ENCODE assay signal across 8 cellular contexts in genomic region chr7:3028071-3028766, GRCh38. TPM values are rescaled to one million over a fixed set of nuclear protein-coding genes. Genes with fewer than 3 reads are reported as not detected.
DNase-seq lines count a peak whose midpoint lies in the region; ATAC-seq and TF ChIP-seq lines count a peak whose summit lies in the region.

No MANE protein-coding gene starts in this region.

- H3K9me3 ChIP-seq in endodermal cell (ENCODE audit: control insufficient read depth, low read length) (peaks cover 7% of the 10 kb centered on the region), prostate gland (no peaks in the 10 kb centered on the region), HAP-1 (no peaks in the 10 kb centered on the region)

- no peak for ATAC-seq in GM21515 (IDR thresholded peaks at IDR 0.05; ENCODE audit: unreplicated experiment)
- no peak for ATAC-seq in HG03354 (IDR thresholded peaks at IDR 0.05; ENCODE audit: poor library complexity, severe bottlenecking, unreplicated experiment)

- H3K36me3 ChIP-seq in endodermal cell (ENCODE audit: control insufficient read depth, insufficient read depth, low read length) (no peaks in the 10 kb centered on the region), prostate gland (no peaks in the 10 kb centered on the region), HAP-1 (replicated peaks) (no peaks in the 10 kb centered on the region)

- intact Hi-C loops in prostate gland (cut with DNase I): no loop called here

- peak overlapping the region; percentile 85 for H3K27ac Mint-ChIP-seq in endodermal cell

- peaks cover 4% of the 10 kb centered on the region for H3K4me1 ChIP-seq in endodermal cell (ENCODE audit: control insufficient read depth, insufficient read depth, low read length)
- peaks cover 5% of the 10 kb centered on the region for H3K4me1 ChIP-seq in prostate gland (replicated peaks)
- no peaks in the 10 kb centered on the region for H3K4me1 ChIP-seq in HAP-1

- no peak overlapping the region for H3K9ac ChIP-seq in endodermal cell (ENCODE audit: extremely low read depth, low read length, poor library complexity, severe bottlenecking)

- no peaks in the 10 kb centered on the region for H3K27me3 ChIP-seq in endodermal cell (ENCODE audit: control insufficient read depth, insufficient read depth, low read length, poor library complexity, severe bottlenecking)
- H3K27me3 ChIP-seq in prostate gland (replicated peaks; ENCODE audit: insufficient read depth): no peaks in the 10 kb centered on the region
- H3K27me3 ChIP-seq in HAP-1 (ENCODE audit: low read depth): no peaks in the 10 kb centered on the region

- TF ChIP-seq CTCF in endodermal cell (conservative IDR thresholded peaks at IDR 0.05) (no peak), prostate gland (IDR thresholded peaks at IDR 0.05) (no peak)

- peaks cover 4% of the 10 kb centered on the region for H3K9me3 Mint-ChIP-seq in endodermal cell

- peaks cover 3% of the 10 kb centered on the region for H3K36me3 Mint-ChIP-seq in endodermal cell (ENCODE audit: low read depth)

- no peaks in the 10 kb centered on the region for H3K27me3 Mint-ChIP-seq in endodermal cell (ENCODE audit: insufficient read depth)

- WGBS in endodermal cell (ENCODE audit: insufficient coverage in 1 of 2, insufficient read length in 1 of 2), 2 experiments: 62 to 72% methylated on average over 6 to 14 of the region's 14 CpGs
- WGBS in prostate gland: 11% methylated on average over 14 of the region's 14 CpGs

- in situ Hi-C loops in HAP-1 (cut with MboI; ENCODE audit: low sequenced_read_pairs): no loop called here

- TF ChIP-seq POLR2A in prostate gland (IDR thresholded peaks at IDR 0.05): no peak

- H3K4me3 ChIP-seq in endodermal cell (ENCODE audit: low read length) (no peak overlapping the region), prostate gland (no peak overlapping the region), HAP-1 (no peak overlapping the region)

- DNase-seq in Daoy (ENCODE audit: low read depth): peak; percentile 91
- peak; percentile 16 for DNase-seq in activated CD4-positive, alpha-beta T cell treated with anti-CD3 and anti-CD28 coated beads for 1 hour
- DNase-seq in endodermal cell: peak; percentile 59
- DNase-seq in prostate gland (ENCODE audit: low spot score): peak; percentile 66
- no peak for DNase-seq in NCI-H187 treated with DMSO at 0.1 percent for 48 hours (lab: John Stamatoyannopoulos, UW)
- DNase-seq in HAP-1 (ENCODE audit: low spot score in 2 of 2): no peak

- no peak overlapping the region for H3K4me3 Mint-ChIP-seq in endodermal cell

- peak overlapping the region; percentile 78 for H3K27ac ChIP-seq in endodermal cell (ENCODE audit: low read depth, low read length)
- peak overlapping the region; percentile 67 to 70 for H3K27ac ChIP-seq in prostate gland

- peaks cover 15% of the 10 kb centered on the region for H3K4me1 Mint-ChIP-seq in endodermal cell

RNA-seq across cellular contexts. Expression of gene CARD11, which starts 15.4 kb away (rescaled TPM):
- total RNA-seq in Daoy (2014; rRNA removed; shearing (Covaris generic)): 4.5 and 4.7 TPM in 2 replicates
- 10 to 100 TPM in 1 of 2 donors, 1 to 10 TPM in 1; 7.2 to 10.8 TPM for total RNA-seq in endodermal cell
- 2.1 TPM for polyA plus RNA-seq in endodermal cell (2013, experiment 1 of 2)
- 1.4 TPM for polyA plus RNA-seq in endodermal cell (2013, experiment 2 of 2)
- 1 to 10 TPM in 1 of 2 donors, under 1 TPM in 1; 0.87 to 2.4 TPM for total RNA-seq in prostate gland

Comparison
In these comparisons a context has a peak if more than half of its experiments do, and no peak if none do; other contexts are left out.
1. DNase-seq: peak in Daoy (single experiment), activated CD4-positive, alpha-beta T cell treated with anti-CD3 and anti-CD28 coated beads for 1 hour (single experiment), endodermal cell (single experiment) and prostate gland (single experiment); none in NCI-H187 treated with DMSO at 0.1 percent for 48 hours (single experiment) and HAP-1 (0 of 2).